Comparison of ENCODE assay signal across 8 cellular contexts in genomic region chr17:39164675-39165143, GRCh38. TPM values are rescaled to one million over a fixed set of nuclear protein-coding genes. Genes with fewer than 3 reads are reported as not detected.
A peak's percentile ranks its signal among the peaks of the same experiment; 100 is the strongest.
DNase-seq lines count a peak whose midpoint lies in the region; TF ChIP-seq lines count a peak whose summit lies in the region.

No MANE protein-coding gene starts in this region.

- H3K27me3 Mint-ChIP-seq in chondrocyte (ENCODE audit: low read depth), result peaks cover 1% of the 10 kb centered on the region

- H3K27ac Mint-ChIP-seq in chondrocyte (ENCODE audit: unreplicated experiment), result peak overlapping the region; percentile 25

- DNase-seq in EH (ENCODE audit: low read depth), result peak; percentile 94
- DNase-seq in HFF-Myc (ENCODE audit: extremely low read depth, low read depth), result peak; percentile 83
- peak; percentile 46 for DNase-seq in NCI-H2171 (lab: John Stamatoyannopoulos, UW)
- peak; percentile 67 for DNase-seq in activated CD4-positive, CD25-positive, alpha-beta regulatory T cell treated with anti-CD3 and anti-CD28 coated beads, Interleukin-2, amount 50 U/mL, for 72 hours
- peak; percentile 93 for DNase-seq in chondrocyte (ENCODE audit: low spot score)
- DNase-seq in kidney glomerular epithelial cell (lab: John Stamatoyannopoulos, UW), result peak; percentile 52
- peak; percentile 87 for DNase-seq in stimulated activated CD4-positive, alpha-beta T cell treated with anti-CD3 and anti-CD28 coated beads, Interleukin-15, amount 100 ng/mL, for 24 hours
- DNase-seq in middle frontal gyrus (ENCODE audit: extremely low spot score, low spot score), result no peak

- H3K4me3 Mint-ChIP-seq in chondrocyte (ENCODE audit: unreplicated experiment), result peak overlapping the region; percentile 78

- H3K4me1 Mint-ChIP-seq in chondrocyte (ENCODE audit: low read depth), result peaks cover 19% of the 10 kb centered on the region

- peak overlapping the region; percentile 44 for H3K4me3 ChIP-seq in HFF-Myc (replicated peaks; ENCODE audit: low read depth, low read length)

- TF ChIP-seq CTCF in HFF-Myc (IDR thresholded peaks at IDR 0.05; ENCODE audit: low read depth, low read length, missing control alignments) (peak; percentile 95), chondrocyte (IDR thresholded peaks at IDR 0.05) (peak; percentile 90)

- no peaks in the 10 kb centered on the region for H3K36me3 Mint-ChIP-seq in chondrocyte (ENCODE audit: low read depth)

- peaks cover 3% of the 10 kb centered on the region for H3K9me3 Mint-ChIP-seq in chondrocyte (ENCODE audit: low read depth)

RNA-seq across cellular contexts. Expression of gene ARL5C, which starts 1.3 kb away (rescaled TPM):
- total RNA-seq in chondrocyte, result 0.25 TPM in 1 of 3 replicates, not detected in the others

RNA-seq across cellular contexts. Expression of gene PLXDC1, which starts 13.3 kb away (rescaled TPM):
- total RNA-seq in chondrocyte, result 11.1 to 40.5 TPM (median 37.4 TPM) in 3 replicates

RNA-seq across cellular contexts. Expression of gene CACNB1, which starts 32.8 kb away (rescaled TPM):
- total RNA-seq in chondrocyte, result 22.6 to 25.5 TPM (median 24.1 TPM) in 3 replicates

RNA-seq across cellular contexts. Expression of gene RPL19, which starts 35.4 kb away (rescaled TPM):
- total RNA-seq in chondrocyte, result 1,031 to 1,318 TPM (median 1,035 TPM) in 3 replicates
